ENCODE assay signal across 9 cellular contexts in genomic region chr12:6959376-6960290, GRCh38. TPM values are rescaled to one million over a fixed set of nuclear protein-coding genes. Genes with fewer than 3 reads are reported as not detected.
DNase-seq lines count a peak whose midpoint lies in the region; ATAC-seq and TF ChIP-seq lines count a peak whose summit lies in the region.
"Had no signal": no experiment of that assay in that cellular context is flagged by ENCODE, and none has a peak within 500 bp of the region (broad histone marks: within the 10 kb centered on the region; RNA-seq: fewer than 3 reads in every experiment).

No MANE protein-coding gene starts in this region.

- H3K79me2 ChIP-seq in OCI-LY7 (ENCODE audit: insufficient read depth, low read depth, low read length) = no peaks in the 10 kb centered on the region

- H3K27ac ChIP-seq in OCI-LY7 (ENCODE audit: low read depth, low read length, poor library complexity, severe bottlenecking) = peak overlapping the region; percentile 63
- H3K27ac ChIP-seq in upper lobe of right lung = peak overlapping the region; percentile 71

- intact Hi-C loops in OCI-LY7 (cut with micrococcal nuclease; ENCODE audit: unreplicated experiment) = loop anchor here (1.0 to 5.0 kb wide), 3 partner anchors 8 to 87 kb away; partner anchors contain the start of genes C12orf57, PTPN6 and SPSB2
- intact Hi-C loops in left ventricle myocardium superior (cut with micrococcal nuclease) = loop anchor here (10.0 kb wide), 1 partner anchor 145 kb away; the partner anchor contains the start of gene C1RL
- intact Hi-C loops in upper lobe of right lung (cut with DNase I) = loop anchor here (10.0 kb wide), 1 partner anchor 155 kb away; no protein-coding TSS in a partner anchor

- H3K9me2 ChIP-seq in OCI-LY7 (ENCODE audit: insufficient read depth, low read length) = no peaks in the 10 kb centered on the region

- TF ChIP-seq CTCF in OCI-LY7 (conservative IDR thresholded peaks at IDR 0.05; ENCODE audit: low read length) (no peak), upper lobe of right lung (IDR thresholded peaks at IDR 0.05) (no peak), mesothelial cell of epicardium (IDR thresholded peaks at IDR 0.05; ENCODE audit: unreplicated experiment) (no peak)

- H3K4me3 Mint-ChIP-seq in activated naive CD4-positive, alpha-beta T cell treated with anti-CD3 and anti-CD28 coated beads, Interleukin-2, amount 50 U/mL, for 24 hours = peak overlapping the region; percentile 95
- H3K4me3 Mint-ChIP-seq in mesothelial cell of epicardium = no peak overlapping the region

- no peaks in the 10 kb centered on the region for H3K27me3 Mint-ChIP-seq in activated naive CD4-positive, alpha-beta T cell treated with anti-CD3 and anti-CD28 coated beads, Interleukin-2, amount 50 U/mL, for 24 hours
- no peaks in the 10 kb centered on the region for H3K27me3 Mint-ChIP-seq in mesothelial cell of epicardium (ENCODE audit: low read depth)

- POLR2A ChIA-PET in OCI-LY7 (lab: Charles Lee) = interaction anchor here (0.6 to 9.3 kb wide), 9 partner anchors 8 to 60 kb away, joined by 3 to 155 read pairs (median 5); partner anchors contain the start of genes C12orf57, PTPN6 and RNU7-1

- H3K4me2 ChIP-seq in OCI-LY7 (ENCODE audit: low read length) = peak overlapping the region; percentile 75

- peak overlapping the region; percentile 1; the same call in 1 of the 2 replicates for H2AFZ ChIP-seq in OCI-LY7 (ENCODE audit: low read length)

- peaks cover 10% of the 10 kb centered on the region for H3K36me3 ChIP-seq in OCI-LY7 (ENCODE audit: insufficient read depth, low read length)
- no peaks in the 10 kb centered on the region for H3K36me3 ChIP-seq in upper lobe of right lung

- H4K20me1 ChIP-seq in OCI-LY7 (ENCODE audit: insufficient read depth, low read length) = no peaks in the 10 kb centered on the region

- ATAC-seq in left ventricle myocardium superior (peak; percentile 17), upper lobe of right lung (peak; percentile 2), HG02763 (IDR thresholded peaks at IDR 0.05; ENCODE audit: unreplicated experiment) (no peak)

- no TSS peak for BruUV-seq in OCI-LY7 (replicated peaks; lab: Mats Ljungman, UMichigan)

- peak overlapping the region; percentile 99 for H3K27ac Mint-ChIP-seq in activated naive CD4-positive, alpha-beta T cell treated with anti-CD3 and anti-CD28 coated beads, Interleukin-2, amount 50 U/mL, for 24 hours
- H3K27ac Mint-ChIP-seq in mesothelial cell of epicardium = no peak overlapping the region

- CTCF ChIA-PET in OCI-LY7 (lab: Charles Lee; ENCODE audit: unreplicated experiment) = interaction anchor here (1.0 to 10.6 kb wide), 4 partner anchors 10 to 107 kb away, joined by 3 to 110 read pairs (median 4); partner anchors contain the start of genes C12orf57, RNU7-1 and USP5

- H3K9me3 Mint-ChIP-seq in activated naive CD4-positive, alpha-beta T cell treated with anti-CD3 and anti-CD28 coated beads, Interleukin-2, amount 50 U/mL, for 24 hours = no peaks in the 10 kb centered on the region
- H3K9me3 Mint-ChIP-seq in mesothelial cell of epicardium = no peaks in the 10 kb centered on the region

- no peaks in the 10 kb centered on the region for H3K27me3 ChIP-seq in upper lobe of right lung

- H3K9me3 ChIP-seq in OCI-LY7 (ENCODE audit: low read length) (no peaks in the 10 kb centered on the region), upper lobe of right lung (no peaks in the 10 kb centered on the region)

- peaks cover 84% of the 10 kb centered on the region for H3K4me1 Mint-ChIP-seq in activated naive CD4-positive, alpha-beta T cell treated with anti-CD3 and anti-CD28 coated beads, Interleukin-2, amount 50 U/mL, for 24 hours
- peaks cover 23% of the 10 kb centered on the region for H3K4me1 Mint-ChIP-seq in mesothelial cell of epicardium

- no peak for DNase-seq in activated naive CD4-positive, alpha-beta T cell treated with anti-CD3 and anti-CD28 coated beads, Interleukin-2, amount 50 U/mL, for 16 hours
- DNase-seq in OCI-LY7 (ENCODE audit: low spot score) (no peak), left ventricle myocardium superior (no peak), upper lobe of right lung (peak; percentile 76), NCI-H187 (lab: John Stamatoyannopoulos, UW) (no peak), mesothelial cell of epicardium (ENCODE audit: low spot score in 2 of 2, unreplicated experiment in 2 of 2) (no peak)
- DNase-seq: COR-L47 had no signal

- H3K4me1 ChIP-seq in OCI-LY7 (ENCODE audit: insufficient read depth, low read length, poor library complexity, severe bottlenecking) = peaks cover 74% of the 10 kb centered on the region
- peaks cover 65% of the 10 kb centered on the region for H3K4me1 ChIP-seq in upper lobe of right lung

- H3K4me3 ChIP-seq in OCI-LY7 (ENCODE audit: low read depth, low read length, poor library complexity, severe bottlenecking) (peak overlapping the region; percentile 55), upper lobe of right lung (peak overlapping the region; percentile 8)

- peaks cover 35% of the 10 kb centered on the region for H3K36me3 Mint-ChIP-seq in activated naive CD4-positive, alpha-beta T cell treated with anti-CD3 and anti-CD28 coated beads, Interleukin-2, amount 50 U/mL, for 24 hours
- H3K36me3 Mint-ChIP-seq in mesothelial cell of epicardium = no peaks in the 10 kb centered on the region

RNA-seq across cellular contexts. Expression of gene PTPN6, which starts 8.5 kb away (rescaled TPM):
- total RNA-seq in OCI-LY7 (2014; rRNA removed; shearing (Covaris generic)) = 37.1 and 42.9 TPM in 2 replicates
- total RNA-seq in OCI-LY7 (2022) (110 and 116 TPM in 2 replicates), left ventricle myocardium superior (6.0 TPM), upper lobe of right lung (154 TPM), mesothelial cell of epicardium (21.6 to 26.2 TPM (median 23.6 TPM) in 3 replicates)

RNA-seq across cellular contexts. Expression of gene PHB2, which starts 10.8 kb away (rescaled TPM):
- total RNA-seq in OCI-LY7 (2014; rRNA removed; shearing (Covaris generic)) = 330 and 358 TPM in 2 replicates
- total RNA-seq in OCI-LY7 (2022) (379 and 412 TPM in 2 replicates), left ventricle myocardium superior (150 TPM), upper lobe of right lung (126 TPM), mesothelial cell of epicardium (221 to 229 TPM (median 224 TPM) in 3 replicates)

RNA-seq across cellular contexts. Expression of gene EMG1, which starts 11.1 kb away (rescaled TPM):
- total RNA-seq in OCI-LY7 (2014; rRNA removed; shearing (Covaris generic)) = 60.4 and 61.7 TPM in 2 replicates
- total RNA-seq in OCI-LY7 (2022) (82.7 and 99.0 TPM in 2 replicates), left ventricle myocardium superior (39.4 TPM), upper lobe of right lung (35.6 TPM), mesothelial cell of epicardium (31.6 to 37.7 TPM (median 33.5 TPM) in 3 replicates)

RNA-seq across cellular contexts. Expression of gene C12orf57, which starts 15.8 kb away (rescaled TPM):
- total RNA-seq in OCI-LY7 (2014; rRNA removed; shearing (Covaris generic)) = 315 and 319 TPM in 2 replicates
- total RNA-seq in OCI-LY7 (2022) (126 and 130 TPM in 2 replicates), left ventricle myocardium superior (238 TPM), upper lobe of right lung (197 TPM), mesothelial cell of epicardium (203 to 215 TPM (median 204 TPM) in 3 replicates)

RNA-seq across cellular contexts. Expression of gene RNU7-1, which starts 16.0 kb away (rescaled TPM):
- not detected in 2 replicates for total RNA-seq in OCI-LY7 (2014; rRNA removed; shearing (Covaris generic))
- total RNA-seq in OCI-LY7 (2022) (not detected in 2 replicates), left ventricle myocardium superior (not detected), upper lobe of right lung (not detected), mesothelial cell of epicardium (not detected in 3 replicates)
